In the genomic region with DNA sequence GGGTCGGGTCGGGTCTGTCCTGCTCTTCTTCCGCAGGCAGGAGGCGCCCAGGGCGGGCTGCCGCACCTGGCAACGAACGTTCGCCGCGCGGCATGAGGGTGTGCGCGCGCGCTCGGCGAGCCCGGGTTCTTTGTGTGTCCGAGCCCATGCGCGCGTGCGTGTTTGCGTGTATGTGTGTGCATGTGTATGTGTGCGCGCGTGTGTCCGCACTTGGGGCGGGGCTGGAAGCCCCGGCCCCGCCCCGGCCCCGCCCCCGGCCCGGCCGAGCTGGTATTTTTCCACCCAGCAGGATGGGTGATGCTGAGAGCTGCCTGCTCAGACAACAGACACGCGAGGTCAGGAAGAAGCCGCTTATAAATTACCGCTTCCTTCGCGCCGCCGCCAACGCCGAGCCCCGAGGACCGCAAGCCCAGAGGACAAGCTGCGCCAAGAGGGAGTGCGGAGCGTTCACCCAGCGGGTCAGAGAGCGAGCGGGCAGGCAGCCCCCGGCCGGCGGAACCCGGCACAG, we compare ENCODE assay signal across 1 cellular context.
TF ChIP-seq lines count a peak whose summit lies in the region.

Gene SLC6A6, plus strand, starts transcription at position 303 of the 508 bp plus-strand sequence. CDS start 41,029 bp downstream, outside the sequence.

TF ChIP-seq in HepG2, 621 proteins besides CTCF, POLR2A, EP300 and RAD21 (continued from another document and continues in another):
- TF ChIP-seq MIER3 (CRISPR knock-in tag; IDR thresholded peaks at IDR 0.05; ENCODE audit: borderline replicate concordance): 0 out of 2 replicates have a peak, but pooled peaks have one; percentile 22
- no peak for TF ChIP-seq ZMAT5 (CRISPR knock-in tag; IDR thresholded peaks at IDR 0.05; ENCODE audit: borderline replicate concordance, low read depth)
- no peak for TF ChIP-seq GLMP (CRISPR knock-in tag; IDR thresholded peaks at IDR 0.05; ENCODE audit: borderline replicate concordance)
- no peak for TF ChIP-seq RFX5 (IDR thresholded peaks at IDR 0.05; ENCODE audit: low read depth, low read length)
- TF ChIP-seq, protein P1, sequence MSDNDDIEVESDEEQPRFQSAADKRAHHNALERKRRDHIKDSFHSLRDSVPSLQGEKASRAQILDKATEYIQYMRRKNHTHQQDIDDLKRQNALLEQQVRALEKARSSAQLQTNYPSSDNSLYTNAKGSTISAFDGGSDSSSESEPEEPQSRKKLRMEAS (IDR thresholded peaks at IDR 0.05): peak; percentile 91
- TF ChIP-seq CAMTA2 (CRISPR knock-in tag; IDR thresholded peaks at IDR 0.05; ENCODE audit: borderline replicate concordance): no peak
- TF ChIP-seq ZNF614 (CRISPR knock-in tag; IDR thresholded peaks at IDR 0.05; ENCODE audit: borderline replicate concordance): no peak
- TF ChIP-seq, protein P2, sequence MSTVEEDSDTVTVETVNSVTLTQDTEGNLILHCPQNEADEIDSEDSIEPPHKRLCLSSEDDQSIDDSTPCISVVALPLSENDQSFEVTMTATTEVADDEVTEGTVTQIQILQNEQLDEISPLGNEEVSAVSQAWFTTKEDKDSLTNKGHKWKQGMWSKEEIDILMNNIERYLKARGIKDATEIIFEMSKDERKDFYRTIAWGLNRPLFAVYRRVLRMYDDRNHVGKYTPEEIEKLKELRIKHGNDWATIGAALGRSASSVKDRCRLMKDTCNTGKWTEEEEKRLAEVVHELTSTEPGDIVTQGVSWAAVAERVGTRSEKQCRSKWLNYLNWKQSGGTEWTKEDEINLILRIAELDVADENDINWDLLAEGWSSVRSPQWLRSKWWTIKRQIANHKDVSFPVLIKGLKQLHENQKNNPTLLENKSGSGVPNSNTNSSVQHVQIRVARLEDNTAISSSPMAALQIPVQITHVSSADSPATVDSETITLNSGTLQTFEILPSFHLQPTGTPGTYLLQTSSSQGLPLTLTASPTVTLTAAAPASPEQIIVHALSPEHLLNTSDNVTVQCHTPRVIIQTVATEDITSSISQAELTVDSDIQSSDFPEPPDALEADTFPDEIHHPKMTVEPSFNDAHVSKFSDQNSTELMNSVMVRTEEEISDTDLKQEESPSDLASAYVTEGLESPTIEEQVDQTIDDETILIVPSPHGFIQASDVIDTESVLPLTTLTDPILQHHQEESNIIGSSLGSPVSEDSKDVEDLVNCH (CRISPR knock-in tag; IDR thresholded peaks at IDR 0.05): no peak
- TF ChIP-seq ZNF7 (CRISPR knock-in tag; IDR thresholded peaks at IDR 0.05): no peak
- TF ChIP-seq, protein P3, sequence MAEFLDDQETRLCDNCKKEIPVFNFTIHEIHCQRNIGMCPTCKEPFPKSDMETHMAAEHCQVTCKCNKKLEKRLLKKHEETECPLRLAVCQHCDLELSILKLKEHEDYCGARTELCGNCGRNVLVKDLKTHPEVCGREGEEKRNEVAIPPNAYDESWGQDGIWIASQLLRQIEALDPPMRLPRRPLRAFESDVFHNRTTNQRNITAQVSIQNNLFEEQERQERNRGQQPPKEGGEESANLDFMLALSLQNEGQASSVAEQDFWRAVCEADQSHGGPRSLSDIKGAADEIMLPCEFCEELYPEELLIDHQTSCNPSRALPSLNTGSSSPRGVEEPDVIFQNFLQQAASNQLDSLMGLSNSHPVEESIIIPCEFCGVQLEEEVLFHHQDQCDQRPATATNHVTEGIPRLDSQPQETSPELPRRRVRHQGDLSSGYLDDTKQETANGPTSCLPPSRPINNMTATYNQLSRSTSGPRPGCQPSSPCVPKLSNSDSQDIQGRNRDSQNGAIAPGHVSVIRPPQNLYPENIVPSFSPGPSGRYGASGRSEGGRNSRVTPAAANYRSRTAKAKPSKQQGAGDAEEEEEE (CRISPR knock-in tag; IDR thresholded peaks at IDR 0.05; ENCODE audit: borderline replicate concordance): no peak
- no peak for TF ChIP-seq NR0B2 (CRISPR knock-in tag; IDR thresholded peaks at IDR 0.05)
- peak; percentile 56; the same call in 1 of the 2 replicates for TF ChIP-seq FOXK2 (IDR thresholded peaks at IDR 0.05)
- TF ChIP-seq AKAP8 (CRISPR knock-in tag; IDR thresholded peaks at IDR 0.05): no peak
- TF ChIP-seq FOXJ3 (CRISPR knock-in tag; IDR thresholded peaks at IDR 0.05; ENCODE audit: borderline replicate concordance): peak; percentile 37
- TF ChIP-seq RNF219 (CRISPR knock-in tag; IDR thresholded peaks at IDR 0.05): no peak
- peak; percentile 61; the same call in 1 of the 2 replicates for TF ChIP-seq KLF12 (CRISPR knock-in tag; IDR thresholded peaks at IDR 0.05; ENCODE audit: borderline replicate concordance)
- no peak for TF ChIP-seq GZF1 (CRISPR knock-in tag; IDR thresholded peaks at IDR 0.05)
- no peak; the same call in 1 of the 2 replicates for TF ChIP-seq FOXM1 (CRISPR knock-in tag; IDR thresholded peaks at IDR 0.05)
- TF ChIP-seq FOXO1 (CRISPR knock-in tag; IDR thresholded peaks at IDR 0.05): peak; percentile 9; the same call in 1 of the 2 replicates
- peak; percentile 64; the same call in 1 of the 2 replicates for TF ChIP-seq KMT2B (CRISPR knock-in tag; IDR thresholded peaks at IDR 0.05)
- TF ChIP-seq ZIK1 (CRISPR knock-in tag; IDR thresholded peaks at IDR 0.05; ENCODE audit: borderline replicate concordance, low read depth): no peak
- peak; percentile 74 for TF ChIP-seq AGO1 (IDR thresholded peaks at IDR 0.05; ENCODE audit: low read depth, low read length, poor library complexity, severe bottlenecking)
- TF ChIP-seq ZNF317 (CRISPR knock-in tag; IDR thresholded peaks at IDR 0.05): no peak
- no peak for TF ChIP-seq ZNF564 (CRISPR knock-in tag; IDR thresholded peaks at IDR 0.05)
- no peak for TF ChIP-seq ELF4 (CRISPR knock-in tag; IDR thresholded peaks at IDR 0.05; ENCODE audit: borderline replicate concordance)
- no peak for TF ChIP-seq NFRKB (IDR thresholded peaks at IDR 0.05)
- TF ChIP-seq IKZF1 (IDR thresholded peaks at IDR 0.05): no peak
- TF ChIP-seq LCORL (IDR thresholded peaks at IDR 0.05): no peak
- TF ChIP-seq LCORL (CRISPR knock-in tag; IDR thresholded peaks at IDR 0.05): 0 out of 2 replicates have a peak, but pooled peaks have one; percentile 63
- TF ChIP-seq TCF7L2 (IDR thresholded peaks at IDR 0.05; ENCODE audit: low read depth, low read length): no peak
- TF ChIP-seq NRL (CRISPR knock-in tag; IDR thresholded peaks at IDR 0.05; ENCODE audit: borderline replicate concordance): peak; percentile 44; the same call in 1 of the 2 replicates
- no peak for TF ChIP-seq NR1H2 (CRISPR knock-in tag; IDR thresholded peaks at IDR 0.05; ENCODE audit: borderline replicate concordance, low read depth)
- TF ChIP-seq ONECUT2 (CRISPR knock-in tag; IDR thresholded peaks at IDR 0.05): no peak
- TF ChIP-seq, protein P4, sequence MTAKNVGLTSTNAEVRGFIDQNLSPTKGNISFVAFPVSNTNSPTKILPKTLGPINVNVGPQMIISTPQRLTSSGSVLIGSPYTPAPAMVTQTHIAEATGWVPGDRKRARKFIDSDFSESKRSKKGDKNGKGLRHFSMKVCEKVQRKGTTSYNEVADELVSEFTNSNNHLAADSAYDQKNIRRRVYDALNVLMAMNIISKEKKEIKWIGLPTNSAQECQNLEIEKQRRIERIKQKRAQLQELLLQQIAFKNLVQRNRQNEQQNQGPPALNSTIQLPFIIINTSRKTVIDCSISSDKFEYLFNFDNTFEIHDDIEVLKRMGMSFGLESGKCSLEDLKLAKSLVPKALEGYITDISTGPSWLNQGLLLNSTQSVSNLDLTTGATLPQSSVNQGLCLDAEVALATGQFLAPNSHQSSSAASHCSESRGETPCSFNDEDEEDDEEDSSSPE (CRISPR knock-in tag; IDR thresholded peaks at IDR 0.05): peak; percentile 73
- TF ChIP-seq MAF1 (CRISPR knock-in tag; IDR thresholded peaks at IDR 0.05; ENCODE audit: borderline replicate concordance): no peak
- TF ChIP-seq GMEB2 (CRISPR knock-in tag; IDR thresholded peaks at IDR 0.05; ENCODE audit: low read depth): no peak
- TF ChIP-seq, protein P5, sequence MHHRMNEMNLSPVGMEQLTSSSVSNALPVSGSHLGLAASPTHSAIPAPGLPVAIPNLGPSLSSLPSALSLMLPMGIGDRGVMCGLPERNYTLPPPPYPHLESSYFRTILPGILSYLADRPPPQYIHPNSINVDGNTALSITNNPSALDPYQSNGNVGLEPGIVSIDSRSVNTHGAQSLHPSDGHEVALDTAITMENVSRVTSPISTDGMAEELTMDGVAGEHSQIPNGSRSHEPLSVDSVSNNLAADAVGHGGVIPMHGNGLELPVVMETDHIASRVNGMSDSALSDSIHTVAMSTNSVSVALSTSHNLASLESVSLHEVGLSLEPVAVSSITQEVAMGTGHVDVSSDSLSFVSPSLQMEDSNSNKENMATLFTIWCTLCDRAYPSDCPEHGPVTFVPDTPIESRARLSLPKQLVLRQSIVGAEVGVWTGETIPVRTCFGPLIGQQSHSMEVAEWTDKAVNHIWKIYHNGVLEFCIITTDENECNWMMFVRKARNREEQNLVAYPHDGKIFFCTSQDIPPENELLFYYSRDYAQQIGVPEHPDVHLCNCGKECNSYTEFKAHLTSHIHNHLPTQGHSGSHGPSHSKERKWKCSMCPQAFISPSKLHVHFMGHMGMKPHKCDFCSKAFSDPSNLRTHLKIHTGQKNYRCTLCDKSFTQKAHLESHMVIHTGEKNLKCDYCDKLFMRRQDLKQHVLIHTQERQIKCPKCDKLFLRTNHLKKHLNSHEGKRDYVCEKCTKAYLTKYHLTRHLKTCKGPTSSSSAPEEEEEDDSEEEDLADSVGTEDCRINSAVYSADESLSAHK (CRISPR knock-in tag; IDR thresholded peaks at IDR 0.05; ENCODE audit: borderline replicate concordance): no peak
- TF ChIP-seq ZSCAN9 (CRISPR knock-in tag; IDR thresholded peaks at IDR 0.05; ENCODE audit: borderline replicate concordance): no peak; the same call in 1 of the 2 replicates
- TF ChIP-seq SRSF9 (IDR thresholded peaks at IDR 0.05; ENCODE audit: borderline replicate concordance, insufficient read depth, low read depth, low read length, poor library complexity, severe bottlenecking): no peak
- TF ChIP-seq BCLAF1 (IDR thresholded peaks at IDR 0.05): no peak
- no peak for TF ChIP-seq MBNL3 (CRISPR knock-in tag; conservative IDR thresholded peaks at IDR 0.05)
- TF ChIP-seq NR3C1 (CRISPR knock-in tag; IDR thresholded peaks at IDR 0.05): no peak
- TF ChIP-seq HNRNPK (IDR thresholded peaks at IDR 0.05; ENCODE audit: low read depth, low read length, poor library complexity, severe bottlenecking): peak; percentile 37
- peak; percentile 90 for TF ChIP-seq MYC (CRISPR knock-in tag; IDR thresholded peaks at IDR 0.05; ENCODE audit: borderline replicate concordance)
- no peak for TF ChIP-seq SP2 (CRISPR knock-in tag; IDR thresholded peaks at IDR 0.05)
- TF ChIP-seq ZSCAN30 (CRISPR knock-in tag; IDR thresholded peaks at IDR 0.05): 0 out of 2 replicates have a peak, but pooled peaks have one; percentile 65
